Comparison of ENCODE assay signal across 23 cellular contexts in genomic region chr21:38623552-38623951, GRCh38.
DNase-seq lines count a peak whose midpoint lies in the region; ATAC-seq, FAIRE-seq and TF ChIP-seq lines count a peak whose summit lies in the region.
"Had no signal": no experiment of that assay in that cellular context is flagged by ENCODE, and none has a peak within 500 bp of the region (broad histone marks: within the 10 kb centered on the region; RNA-seq: fewer than 3 reads in every experiment).

No MANE protein-coding gene starts in this region.

- 0 out of 2 replicates have a peak overlapping the region, but pooled peaks have one; percentile 29 for H4K8ac ChIP-seq in H1 (ENCODE audit: extremely low read depth, insufficient read depth, low read length)

- TF ChIP-seq RAD21 in H1 (IDR thresholded peaks at IDR 0.05 in 1 of 2, conservative IDR thresholded peaks at IDR 0.05 in 1 of 2; ENCODE audit: low read depth in 2 of 2, low read length in 2 of 2): no peak

- no peak overlapping the region for H3K14ac ChIP-seq in H1 (ENCODE audit: insufficient read length)

- no peak overlapping the region for H2BK120ac ChIP-seq in H1 (replicated peaks; ENCODE audit: low read depth, low read length)

- H2AK5ac ChIP-seq in H1 (ENCODE audit: low read depth, low read length): no peak overlapping the region; the same call in 1 of the 2 replicates

- H3K27ac ChIP-seq in H1 (ENCODE audit: low read depth, low read length): no peak overlapping the region
- H3K27ac ChIP-seq: 22Rv1, BLaER1, C4-2B, GM23248 had no signal

- POLR2A ChIA-PET in H1 (lab: Charles Lee; ENCODE audit: partially characterized antibody): no interaction called here

- no peak for TF ChIP-seq POLR2A in H1 (IDR thresholded peaks at IDR 0.05; ENCODE audit: control extremely low read depth in 1 of 2, low read depth in 2 of 2, low read length in 2 of 2)

- H3K4ac ChIP-seq in H1 (replicated peaks; ENCODE audit: insufficient read length, low read depth, low read length): no peak overlapping the region

- peaks cover 11% of the 10 kb centered on the region; the same call in 1 of the 2 replicates for H3K23me2 ChIP-seq in H1 (ENCODE audit: low read depth, low read length)

- no peak overlapping the region for H4K91ac ChIP-seq in H1 (replicated peaks; ENCODE audit: insufficient read length, low read length)

- H3K79me2 ChIP-seq in H1 (ENCODE audit: control insufficient read depth in 1 of 2, insufficient read depth in 2 of 2, low read length in 2 of 2): peaks cover 0 to 4% of the 10 kb centered on the region in 2 experiments; a peak in 2 of 4 replicates

- H4K5ac ChIP-seq in H1 (ENCODE audit: insufficient read length, low read depth, low read length): no peak overlapping the region

- H3K36me3 ChIP-seq in H1 (ENCODE audit: control insufficient read depth in 2 of 4, insufficient read depth in 4 of 4, low read length in 3 of 4): no peaks in the 10 kb centered on the region; a peak in 1 of 8 replicates
- H3K36me3 ChIP-seq: BLaER1 had no signal

- H2AFZ ChIP-seq in H1 (ENCODE audit: low read length): no peak overlapping the region
- H2AFZ ChIP-seq: GM23248 had no signal

- CTCF ChIA-PET in H1 (lab: Charles Lee; ENCODE audit: partially characterized antibody): interaction anchor here (0.9 kb wide), 1 partner anchor 12 kb away, joined by 3 read pairs; no protein-coding TSS in a partner anchor

- no peak overlapping the region for H3K23ac ChIP-seq in H1 (ENCODE audit: insufficient read length)

- TF ChIP-seq CTCF in H1 (IDR thresholded peaks at IDR 0.05; ENCODE audit: control extremely low read depth in 1 of 3, insufficient read depth in 1 of 3, low read depth in 1 of 3, low read length in 3 of 3): no peak
- TF ChIP-seq CTCF in omental fat pad (IDR thresholded peaks at IDR 0.05): no peak

- H3K4me3 ChIP-seq in H1 (ENCODE audit: extremely low read depth in 1 of 4, insufficient read depth in 2 of 4, low read depth in 3 of 4, low read length in 4 of 4): no peak overlapping the region
- H3K4me3 ChIP-seq: BLaER1, GM12878, GM23248 had no signal

- no peak overlapping the region for H2BK12ac ChIP-seq in H1 (ENCODE audit: low read depth, low read length)

- intact Hi-C loops in head of caudate nucleus (cut with DNase I): no loop called here

- no peak overlapping the region for H2BK15ac ChIP-seq in H1 (ENCODE audit: low read length)

- no peaks in the 10 kb centered on the region for H3K27me3 ChIP-seq in H1 (replicated peaks in 1 of 4; ENCODE audit: control insufficient read depth in 3 of 4, extremely low read depth in 1 of 4, insufficient read depth in 3 of 4, low read length in 3 of 4)
- H3K27me3 ChIP-seq: BLaER1 had no signal

- no peak overlapping the region for H3K4me2 ChIP-seq in H1 (ENCODE audit: insufficient read depth in 1 of 2, low read depth in 2 of 2, low read length in 2 of 2)
- H3K4me2 ChIP-seq: BLaER1 had no signal

- H3K4me1 ChIP-seq in H1 (replicated peaks in 1 of 4; ENCODE audit: control insufficient read depth in 3 of 4, insufficient read depth in 4 of 4, low read length in 3 of 4): no peaks in the 10 kb centered on the region; a peak in 1 of 7 replicates
- H3K4me1 ChIP-seq: Caco-2 had no signal

- no peak for FAIRE-seq in H1 (lab: Jason Lieb, UNC)
- FAIRE-seq: A204.1, GM12878, GM19239 had no signal

- WGBS in H1 (ENCODE audit: extremely low coverage in 1 of 2, insufficient coverage in 1 of 2, insufficient read length in 1 of 2, insufficient replicate concordance in 2 of 2, low coverage in 1 of 2, low lambda C conversion rate in 2 of 2, missing lambda C conversion rate in 1 of 2), 2 experiments: 87% methylated on average over 4 of the region's 4 CpGs; no CpG with 5 or more reads in 1 of the 2 experiments

- peaks cover 0 to 10% of the 10 kb centered on the region in 2 experiments for H4K20me1 ChIP-seq in H1 (replicated peaks in 1 of 2; ENCODE audit: control insufficient read depth in 1 of 2, insufficient read depth in 2 of 2, low read length in 2 of 2)
- H4K20me1 ChIP-seq: BLaER1 had no signal

- no peaks in the 10 kb centered on the region for H3K79me1 ChIP-seq in H1 (ENCODE audit: low read depth, low read length)

- DNase-seq in NCI-H146 (lab: John Stamatoyannopoulos, UW): peak; percentile 6
- no peak for DNase-seq in NCI-H146 treated with DMSO at 0.1 percent for 48 hours (lab: John Stamatoyannopoulos, UW; ENCODE audit: unreplicated experiment)
- DNase-seq in H1 (ENCODE audit: low read depth in 1 of 2, low spot score in 2 of 2): no peak
- no peak for DNase-seq in omental fat pad (ENCODE audit: low spot score)
- DNase-seq in head of caudate nucleus: no peak
- DNase-seq in foreskin melanocyte: no peak
- DNase-seq: Caco-2; CD4-positive, CD25-positive, alpha-beta regulatory T cell; CD8-positive, alpha-beta T cell; DMS153; DND-41; EL; GDM1; GM23248; H9; HFFc6 had no signal

- H3K9ac ChIP-seq in H1 (replicated peaks in 1 of 4; ENCODE audit: extremely low read depth in 1 of 4, low read depth in 3 of 4, low read length in 3 of 4): no peak overlapping the region
- H3K9ac ChIP-seq: BLaER1, GM23248 had no signal

- TF ChIP-seq EP300 in H1 (IDR thresholded peaks at IDR 0.05; ENCODE audit: borderline replicate concordance in 1 of 2, low read depth in 2 of 2, low read length in 2 of 2): no peak

- no peaks in the 10 kb centered on the region for H3K9me3 ChIP-seq in H1 (ENCODE audit: insufficient read depth in 2 of 2, low read depth in 1 of 2, low read length in 1 of 2)
- H3K9me3 ChIP-seq: BLaER1, Caco-2 had no signal

- no peak overlapping the region for H3K18ac ChIP-seq in H1 (ENCODE audit: extremely low read depth, low read length)

- H2BK20ac ChIP-seq in H1 (ENCODE audit: low read length): no peak overlapping the region

- ATAC-seq in omental fat pad (ENCODE audit: low FRiP score): peak; percentile 42
- ATAC-seq: CD8-positive, alpha-beta T cell; GM12878; HCT116 had no signal

- no peak overlapping the region for H3K56ac ChIP-seq in H1 (replicated peaks; ENCODE audit: insufficient read length, low read depth, low read length)

- no peak overlapping the region for H2BK5ac ChIP-seq in H1 (ENCODE audit: low read depth, low read length)

TF ChIP-seq in H1, 55 proteins besides CTCF, POLR2A, EP300 and RAD21 (continues in another document):
- TF ChIP-seq POLR2AphosphoS5 (IDR thresholded peaks at IDR 0.05; ENCODE audit: low read depth, low read length) (no peak), BCL11A (IDR thresholded peaks at IDR 0.05; ENCODE audit: low read depth in 2 of 2, low read length in 2 of 2) (no peak), JUND (IDR thresholded peaks at IDR 0.05; ENCODE audit: low read length) (no peak), EZH2 (IDR thresholded peaks at IDR 0.05; ENCODE audit: low read depth, low read length, severe bottlenecking) (no peak), RNF2 (IDR thresholded peaks at IDR 0.05; ENCODE audit: borderline replicate concordance, low read depth, low read length, missing control alignments, poor library complexity, severe bottlenecking) (no peak), PHF8 (conservative IDR thresholded peaks at IDR 0.05; ENCODE audit: low read depth, low read length) (no peak), KDM5A (IDR thresholded peaks at IDR 0.05; ENCODE audit: low read length) (no peak), MAX (IDR thresholded peaks at IDR 0.05) (no peak)
